22 cellular contexts compared by ENCODE assay signal in the genomic region with DNA sequence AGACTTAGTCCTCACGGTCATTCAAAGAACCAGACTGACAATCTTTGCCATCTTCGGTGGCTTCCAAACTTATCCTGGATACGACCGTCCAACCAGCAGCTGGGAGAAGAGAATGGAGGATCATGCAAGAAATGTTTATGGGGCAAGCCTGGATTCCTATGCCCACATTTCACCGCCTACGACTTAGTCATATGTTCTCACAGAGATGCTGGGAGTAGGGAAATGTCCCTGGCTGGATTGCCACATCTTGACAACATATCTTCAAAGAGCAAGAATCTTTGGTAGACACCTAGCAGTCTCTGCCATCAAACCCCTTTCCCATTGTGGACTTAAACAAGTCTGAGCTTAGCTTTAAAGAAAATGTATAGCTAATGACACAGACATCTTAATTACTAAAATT. TPM values are rescaled to one million over a fixed set of nuclear protein-coding genes. Genes with fewer than 3 reads are reported as not detected.
A peak's percentile ranks its signal among the peaks of the same experiment; 100 is the strongest.
DNase-seq lines count a peak whose midpoint lies in the region; ATAC-seq and TF ChIP-seq lines count a peak whose summit lies in the region.
"Had no signal": no experiment of that assay in that cellular context is flagged by ENCODE, and none has a peak within 500 bp of the region (broad histone marks: within the 10 kb centered on the region; RNA-seq: fewer than 3 reads in every experiment).

No MANE protein-coding gene starts in this region.

- H3K36me3 Mint-ChIP-seq in CD4-positive, alpha-beta T cell (ENCODE audit: low read depth): peaks cover 60% of the 10 kb centered on the region

- H3K4me3 ChIP-seq in Karpas-422 (ENCODE audit: low read length) (no peak overlapping the region), WERI-Rb-1 (ENCODE audit: low read depth, low read length) (no peak overlapping the region)

- no peak for DNase-seq in CD4-positive, alpha-beta T cell
- DNase-seq in Karpas-422: peak; percentile 31
- peak; percentile 14 for DNase-seq in fibroblast of gingiva (ENCODE audit: low read depth)
- DNase-seq in renal cortical epithelial cell (ENCODE audit: low read depth): peak; percentile 19
- DNase-seq in WERI-Rb-1: no peak
- no peak for DNase-seq in GOT3 (lab: John Stamatoyannopoulos, UW)
- DNase-seq: ACHN; CD4-positive, CD25-positive, alpha-beta regulatory T cell; DMS79 treated with DMSO at 0.1 percent for 48 hours; HCEC 1CT; NCI-H1105 treated with DMSO at 0.1 percent for 48 hours; NCI-H1694 treated with DMSO at 0.1 percent for 48 hours; NCI-H446 treated with DMSO at 0.1 percent for 48 hours; NCI-H748 treated with DMSO at 0.1 percent for 48 hours; OCI-M1; SHP77 treated with DMSO at 0.1 percent for 48 hours had no signal

- no peak overlapping the region for H3K4me2 ChIP-seq in Karpas-422 (ENCODE audit: low read depth, low read length, poor library complexity, severe bottlenecking)

- intact Hi-C loops in CD4-positive, alpha-beta T cell (cut with DNase I, micrococcal nuclease): loop anchor here in 1 of 2 experiments (10.0 kb wide), 1 partner anchor 337 kb away; no protein-coding TSS in a partner anchor

- no peaks in the 10 kb centered on the region for H3K9me3 ChIP-seq in CD4-positive, alpha-beta T cell (ENCODE audit: control insufficient read depth, low read length)
- no peaks in the 10 kb centered on the region for H3K9me3 ChIP-seq in Karpas-422 (ENCODE audit: low read length)
- H3K9me3 ChIP-seq in WERI-Rb-1 (ENCODE audit: severe bottlenecking): no peaks in the 10 kb centered on the region

- H3K27ac ChIP-seq in CD4-positive, alpha-beta T cell (ENCODE audit: low read depth, low read length): no peak overlapping the region
- H3K27ac ChIP-seq in Karpas-422 (ENCODE audit: low read length) (no peak overlapping the region), WERI-Rb-1 (no peak overlapping the region)
- H3K27ac ChIP-seq: HL-60 had no signal

- H3K27ac Mint-ChIP-seq in CD4-positive, alpha-beta T cell: peak overlapping the region; percentile 27
- H3K27ac Mint-ChIP-seq: B cell had no signal

- peaks cover 19% of the 10 kb centered on the region for H3K79me2 ChIP-seq in Karpas-422 (ENCODE audit: low read length)

- peaks cover 10% of the 10 kb centered on the region for H4K20me1 ChIP-seq in Karpas-422 (ENCODE audit: insufficient read depth, low read depth, low read length)

- POLR2A ChIA-PET in CD4-positive, alpha-beta T cell (lab: Charles Lee): interaction anchor here (0.6 kb wide), 1 partner anchor 466 kb away, joined by 3 read pairs; no protein-coding TSS in a partner anchor

- H3K9me3 Mint-ChIP-seq in CD4-positive, alpha-beta T cell: no peaks in the 10 kb centered on the region
- H3K9me3 Mint-ChIP-seq: CD4-positive, CD25-positive, alpha-beta regulatory T cell; IgD-negative memory B cell had no signal

- H3K27me3 ChIP-seq in CD4-positive, alpha-beta T cell (ENCODE audit: control insufficient read depth, insufficient read depth, low read length): no peaks in the 10 kb centered on the region
- no peaks in the 10 kb centered on the region for H3K27me3 ChIP-seq in Karpas-422 (ENCODE audit: low read length)
- H3K27me3 ChIP-seq in WERI-Rb-1 (ENCODE audit: insufficient read depth, low read depth, severe bottlenecking): no peaks in the 10 kb centered on the region

- no peaks in the 10 kb centered on the region for H3K27me3 Mint-ChIP-seq in CD4-positive, alpha-beta T cell
- H3K27me3 Mint-ChIP-seq: B cell; CD4-positive, CD25-positive, alpha-beta regulatory T cell; IgD-negative memory B cell had no signal

- peaks cover 59% of the 10 kb centered on the region for H3K4me1 Mint-ChIP-seq in CD4-positive, alpha-beta T cell (ENCODE audit: low read depth)

- H3K9me2 ChIP-seq in Karpas-422 (replicated peaks; ENCODE audit: insufficient read depth, low read length): no peaks in the 10 kb centered on the region

- H2AFZ ChIP-seq in Karpas-422 (ENCODE audit: low read length): no peak overlapping the region

- TF ChIP-seq CTCF in CD4-positive, alpha-beta T cell (IDR thresholded peaks at IDR 0.05): no peak
- no peak for TF ChIP-seq CTCF in WERI-Rb-1 (IDR thresholded peaks at IDR 0.05; ENCODE audit: low read depth, low read length)

- CTCF ChIA-PET in CD4-positive, alpha-beta T cell (lab: Charles Lee): interaction anchor here (0.9 kb wide), 1 partner anchor 191 kb away, joined by 3 read pairs; no protein-coding TSS in a partner anchor

- H3K9ac ChIP-seq in Karpas-422 (ENCODE audit: low read length): no peak overlapping the region

- peaks cover 8% of the 10 kb centered on the region for H3K4me1 ChIP-seq in Karpas-422 (ENCODE audit: low read length)

- H3K36me3 ChIP-seq in Karpas-422 (ENCODE audit: insufficient read depth, low read length): peaks cover 16% of the 10 kb centered on the region
- H3K36me3 ChIP-seq in WERI-Rb-1: peaks cover 31% of the 10 kb centered on the region

- no peak for ATAC-seq in CD4-positive, alpha-beta T cell (ENCODE audit: poor library complexity)
- ATAC-seq in GM21786 (IDR thresholded peaks at IDR 0.05; ENCODE audit: unreplicated experiment): no peak

- no peak overlapping the region for H3K4me3 Mint-ChIP-seq in CD4-positive, alpha-beta T cell
- H3K4me3 Mint-ChIP-seq: B cell had no signal

RNA-seq across cellular contexts. Expression of a gene that starts 5.0 kb away (rescaled TPM):
- total RNA-seq in CD4-positive, alpha-beta T cell: 1 to 10 TPM; 7.0 to 8.7 TPM
- total RNA-seq in Karpas-422 (2014; rRNA removed; shearing (Covaris generic); ENCODE audit: low replicate concordance): 10.6 and 12.2 TPM in 2 replicates
- 20.8 and 22.2 TPM in 2 replicates for total RNA-seq in renal cortical epithelial cell

RNA-seq across cellular contexts. Expression of a gene that starts 28.4 kb away (rescaled TPM):
- not detected for total RNA-seq in CD4-positive, alpha-beta T cell
- not detected in 2 replicates for total RNA-seq in Karpas-422 (2014; rRNA removed; shearing (Covaris generic); ENCODE audit: low replicate concordance)
- not detected in 2 replicates for total RNA-seq in renal cortical epithelial cell
- total RNA-seq: B cell; CD4-positive, CD25-positive, alpha-beta regulatory T cell; LHCN-M2; RPMI7951 had no signal

RNA-seq across cellular contexts. Expression of a gene that starts 28.8 kb away (rescaled TPM):
- total RNA-seq in CD4-positive, alpha-beta T cell: 1 to 10 TPM; 1.4 to 1.8 TPM
- total RNA-seq in Karpas-422 (2014; rRNA removed; shearing (Covaris generic); ENCODE audit: low replicate concordance): 0.22 TPM in 1 of 2 replicates, not detected in the other
- 2.0 and 8.2 TPM in 2 replicates for total RNA-seq in renal cortical epithelial cell

RNA-seq across cellular contexts. Expression of a gene that starts 42.9 kb away (rescaled TPM):
- total RNA-seq in CD4-positive, alpha-beta T cell: 100 to 1,000 TPM; 289 to 292 TPM
- total RNA-seq in Karpas-422 (2014; rRNA removed; shearing (Covaris generic); ENCODE audit: low replicate concordance): 0.25 and 1.3 TPM in 2 replicates
- total RNA-seq in renal cortical epithelial cell: 0.05 TPM in 1 of 2 replicates, not detected in the other
- total RNA-seq: RPMI7951 had no signal

Comparison
In these comparisons a context has a peak if more than half of its experiments do, and no peak if none do; other contexts are left out.
1. DNase-seq: peak in Karpas-422 (single experiment), fibroblast of gingiva (single experiment) and renal cortical epithelial cell (single experiment); none in CD4-positive, alpha-beta T cell (0 of 10), WERI-Rb-1 (single experiment) and GOT3 (single experiment).